Comparison of ENCODE assay signal across 8 cellular contexts in genomic region chr11:32706985-32707736, GRCh38.
DNase-seq lines count a peak whose midpoint lies in the region; ATAC-seq, FAIRE-seq and TF ChIP-seq lines count a peak whose summit lies in the region.

No MANE protein-coding gene starts in this region.

- H3K4me3 ChIP-seq in A673 (ENCODE audit: low read depth, low read length, poor library complexity, severe bottlenecking) (no peak overlapping the region), bronchial epithelial cell (ENCODE audit: low read depth, low read length) (no peak overlapping the region)

- H3K4me3 Mint-ChIP-seq in activated CD8-positive, alpha-beta memory T cell treated with anti-CD3 and anti-CD28 coated beads, Interleukin-2, amount 10 ng/mL, durations not matched to agents 7 days and 5 days: no peak overlapping the region
- no peak overlapping the region for H3K4me3 Mint-ChIP-seq in nephron progenitor cell

- H3K27me3 ChIP-seq in A673 (replicated peaks; ENCODE audit: insufficient read depth, low read depth, low read length, poor library complexity) (no peaks in the 10 kb centered on the region), bronchial epithelial cell (ENCODE audit: control insufficient read depth, insufficient read depth, low read length) (no peaks in the 10 kb centered on the region)

- no TSS peak for BruUV-seq in A673 (replicated peaks; lab: Mats Ljungman, UMichigan)

- H3K27ac ChIP-seq in A673 (ENCODE audit: low read depth, low read length, poor library complexity, severe bottlenecking): no peak overlapping the region

- DNase-seq in A673 (ENCODE audit: low spot score): peak; percentile 37
- peak; percentile 90 for DNase-seq in bronchial epithelial cell (ENCODE audit: low read depth)
- DNase-seq in activated CD8-positive, alpha-beta memory T cell treated with anti-CD3 and anti-CD28 coated beads, Interleukin-2, amount 10 ng/mL, durations not matched to agents 7 days and 5 days: no peak
- no peak for DNase-seq in amygdala (lab: John Stamatoyannopoulos, UW)
- no peak for DNase-seq in anterior cingulate cortex (lab: John Stamatoyannopoulos, UW)
- DNase-seq in nephron progenitor cell: no peak

- POLR2A ChIA-PET in A673 (lab: Charles Lee; ENCODE audit: low non-redundant PET): no interaction called here

- peaks cover 9% of the 10 kb centered on the region for H3K27me3 Mint-ChIP-seq in activated CD8-positive, alpha-beta memory T cell treated with anti-CD3 and anti-CD28 coated beads, Interleukin-2, amount 10 ng/mL, durations not matched to agents 7 days and 5 days
- peaks cover 18% of the 10 kb centered on the region for H3K27me3 Mint-ChIP-seq in nephron progenitor cell (ENCODE audit: low read depth, poor library complexity)

- H3K36me3 ChIP-seq in A673 (ENCODE audit: insufficient read depth, low read length, poor library complexity, severe bottlenecking) (no peaks in the 10 kb centered on the region), bronchial epithelial cell (ENCODE audit: control insufficient read depth, insufficient read depth, low read length) (no peaks in the 10 kb centered on the region)

- no peaks in the 10 kb centered on the region for H3K9me3 Mint-ChIP-seq in activated CD8-positive, alpha-beta memory T cell treated with anti-CD3 and anti-CD28 coated beads, Interleukin-2, amount 10 ng/mL, durations not matched to agents 7 days and 5 days (ENCODE audit: low read depth)
- H3K9me3 Mint-ChIP-seq in nephron progenitor cell: peaks cover 5% of the 10 kb centered on the region

- no peak for FAIRE-seq in bronchial epithelial cell (lab: Jason Lieb, UNC)

- peak; percentile 72 for ATAC-seq in GM19328 (IDR thresholded peaks at IDR 0.05; ENCODE audit: unreplicated experiment)
- ATAC-seq in HG03439 (IDR thresholded peaks at IDR 0.05; ENCODE audit: unreplicated experiment): peak; percentile 87
- ATAC-seq in activated CD8-positive, alpha-beta memory T cell treated with anti-CD3 and anti-CD28 coated beads, Interleukin-2, amount 10 ng/mL, durations not matched to agents 7 days and 5 days: no peak

- intact Hi-C loops in A673 (cut with micrococcal nuclease; ENCODE audit: unreplicated experiment): no loop called here

- CTCF ChIA-PET in A673 (lab: Charles Lee): no interaction called here
- CTCF ChIA-PET in activated CD8-positive, alpha-beta memory T cell treated with anti-CD3 and anti-CD28 coated beads, Interleukin-2, amount 10 ng/mL, durations not matched to agents 7 days and 5 days (lab: Charles Lee): interaction anchor here (0.7 kb wide), 1 partner anchor 10 kb away, joined by 3 read pairs; no protein-coding TSS in a partner anchor

- no peaks in the 10 kb centered on the region for H3K4me1 Mint-ChIP-seq in activated CD8-positive, alpha-beta memory T cell treated with anti-CD3 and anti-CD28 coated beads, Interleukin-2, amount 10 ng/mL, durations not matched to agents 7 days and 5 days
- no peaks in the 10 kb centered on the region for H3K4me1 Mint-ChIP-seq in nephron progenitor cell

- TF ChIP-seq CTCF in A673 (conservative IDR thresholded peaks at IDR 0.05; ENCODE audit: low read depth, low read length): no peak
- no peak for TF ChIP-seq CTCF in bronchial epithelial cell (IDR thresholded peaks at IDR 0.05; ENCODE audit: insufficient read depth, low read length, severe bottlenecking)
- no peak for TF ChIP-seq CTCF in nephron progenitor cell (IDR thresholded peaks at IDR 0.05)

- no peaks in the 10 kb centered on the region for H3K4me1 ChIP-seq in A673 (ENCODE audit: insufficient read depth, low read length, poor library complexity, severe bottlenecking)

- no peaks in the 10 kb centered on the region for H3K9me3 ChIP-seq in A673 (ENCODE audit: low read depth, low read length, poor library complexity, severe bottlenecking)

- no peak overlapping the region for H3K27ac Mint-ChIP-seq in activated CD8-positive, alpha-beta memory T cell treated with anti-CD3 and anti-CD28 coated beads, Interleukin-2, amount 10 ng/mL, durations not matched to agents 7 days and 5 days
- no peak overlapping the region for H3K27ac Mint-ChIP-seq in nephron progenitor cell

- H3K36me3 Mint-ChIP-seq in activated CD8-positive, alpha-beta memory T cell treated with anti-CD3 and anti-CD28 coated beads, Interleukin-2, amount 10 ng/mL, durations not matched to agents 7 days and 5 days: no peaks in the 10 kb centered on the region
- H3K36me3 Mint-ChIP-seq in nephron progenitor cell (ENCODE audit: low read depth): no peaks in the 10 kb centered on the region

Comparison
In these comparisons a context has a peak if more than half of its experiments do, and no peak if none do; other contexts are left out.
1. DNase-seq: peak in A673 (single experiment) and bronchial epithelial cell (single experiment); none in activated CD8-positive, alpha-beta memory T cell treated with anti-CD3 and anti-CD28 coated beads, Interleukin-2, amount 10 ng/mL, durations not matched to agents 7 days and 5 days (single experiment), amygdala (0 of 56), anterior cingulate cortex (0 of 58) and nephron progenitor cell (single experiment).